ENCODE assay signal across 8 cellular contexts in genomic region chr11:7571640-7572000, GRCh38. TPM values are rescaled to one million over a fixed set of nuclear protein-coding genes. Genes with fewer than 3 reads are reported as not detected.
DNase-seq lines count a peak whose midpoint lies in the region; ATAC-seq and TF ChIP-seq lines count a peak whose summit lies in the region.

No MANE protein-coding gene starts in this region.

- no peaks in the 10 kb centered on the region for H3K9me3 ChIP-seq in testis

- H3K4me3 ChIP-seq in cardiac fibroblast (replicated peaks in 1 of 2; ENCODE audit: low read depth in 2 of 2, low read length in 2 of 2) (no peak overlapping the region), testis (no peak overlapping the region)

- POLR2A ChIA-PET in HEK293T (lab: Yijun Ruan, JAX): interaction anchor here (0.9 kb wide), 1 partner anchor 85 kb away, joined by 3 read pairs; no protein-coding TSS in a partner anchor

- DNase-seq in COR-L47 (lab: John Stamatoyannopoulos, UW) (peak; percentile 26), HEK293T (ENCODE audit: extremely low spot score) (peak; percentile 74), NCI-H526 (lab: John Stamatoyannopoulos, UW) (peak; percentile 64 to 93), cardiac fibroblast (ENCODE audit: low read depth in 2 of 2) (peak; percentile 75 to 79), left kidney (ENCODE audit: low read depth, low spot score) (peak; percentile 94), testis (peak; percentile 85), T-helper 2 cell (no peak)

- peaks cover 41% of the 10 kb centered on the region for H3K4me1 ChIP-seq in testis

- no peaks in the 10 kb centered on the region for H3K27me3 ChIP-seq in testis

- peak overlapping the region in 1 of 2 donors; percentile 15 for H3K27ac ChIP-seq in testis

- intact Hi-C loops in testis (cut with DNase I; ENCODE audit: low total_unique reads): no loop called here

- TF ChIP-seq POLR2A in testis (IDR thresholded peaks at IDR 0.05): no peak

- no peak for ATAC-seq in GM21360 (IDR thresholded peaks at IDR 0.05; ENCODE audit: unreplicated experiment)

- WGBS in testis, 2 donors: 27 to 39% methylated on average over 4 of the region's 4 CpGs

- CTCF ChIA-PET in HEK293T (lab: Yijun Ruan, JAX): interaction anchor here (0.6 to 2.5 kb wide), 13 partner anchors 10 to 1209 kb away, joined by 3 to 24 read pairs (median 4); partner anchors contain the start of gene SYT9

- TF ChIP-seq CTCF in cardiac fibroblast (IDR thresholded peaks at IDR 0.05; ENCODE audit: low read depth, low read length) (peak; percentile 98), testis (IDR thresholded peaks at IDR 0.05) (peak; percentile 87 to 93 (median 91))

- no peaks in the 10 kb centered on the region for H3K36me3 ChIP-seq in testis (ENCODE audit: low read depth, missing control alignments)

TF ChIP-seq in HEK293T, 16 proteins besides CTCF, POLR2A, EP300 and RAD21:
- TF ChIP-seq ARNT (IDR thresholded peaks at IDR 0.05): no peak
- no peak for TF ChIP-seq FOXK2 (IDR thresholded peaks at IDR 0.05)
- TF ChIP-seq HDGF (IDR thresholded peaks at IDR 0.05; ENCODE audit: borderline replicate concordance): no peak
- no peak for TF ChIP-seq LEF1 (IDR thresholded peaks at IDR 0.05; ENCODE audit: borderline replicate concordance)
- TF ChIP-seq TARDBP (IDR thresholded peaks at IDR 0.05): no peak

RNA-seq across cellular contexts. Expression of gene PPFIBP2, which starts 57.8 kb away (rescaled TPM):
- total RNA-seq in testis: 100 to 1,000 TPM in 1 of 2 donors, 10 to 100 TPM in 1; 70.5 to 104 TPM
- polyA plus RNA-seq in testis (ENCODE audit: insufficient read depth, low read depth, low replicate concordance): 105 TPM

Comparison
In these comparisons a context has a peak if more than half of its experiments do, and no peak if none do; other contexts are left out.
1. DNase-seq: peak in COR-L47 (single experiment), HEK293T (single experiment), NCI-H526 (2 of 2), cardiac fibroblast (2 of 2), left kidney (single experiment) and testis (single experiment); none in T-helper 2 cell (0 of 5).